1 cellular context compared by ENCODE assay signal in genomic region chr22:39528681-39529486, GRCh38.
TF ChIP-seq lines count a peak whose summit lies in the region.

No MANE protein-coding gene starts in this region.

TF ChIP-seq in HepG2, 621 proteins besides CTCF, POLR2A, EP300 and RAD21 (continued from another document):
- TF ChIP-seq ZNF710 (CRISPR knock-in tag; IDR thresholded peaks at IDR 0.05; ENCODE audit: borderline replicate concordance) (no peak), NFKBIZ (CRISPR knock-in tag; IDR thresholded peaks at IDR 0.05) (no peak), ATAD3A (CRISPR knock-in tag; IDR thresholded peaks at IDR 0.05) (no peak), PHF5A (CRISPR knock-in tag; IDR thresholded peaks at IDR 0.05; ENCODE audit: low read depth, unreplicated experiment) (peak; percentile 89), HOXA5 (CRISPR knock-in tag; IDR thresholded peaks at IDR 0.05) (peak; percentile 80; the same call in 1 of the 2 replicates), HBP1 (CRISPR knock-in tag; IDR thresholded peaks at IDR 0.05; ENCODE audit: low read depth) (peak; percentile 93), GABPB1 (CRISPR knock-in tag; IDR thresholded peaks at IDR 0.05) (peak; percentile 90), FOXA1 (IDR thresholded peaks at IDR 0.05) (no peak), FOXA1 (CRISPR knock-in tag; IDR thresholded peaks at IDR 0.05) (peak; percentile 68; the same call in 1 of the 2 replicates), ZNF646 (CRISPR knock-in tag; IDR thresholded peaks at IDR 0.05) (no peak), ZNF567 (CRISPR knock-in tag; IDR thresholded peaks at IDR 0.05; ENCODE audit: borderline replicate concordance) (peak; percentile 80; the same call in 1 of the 2 replicates), ATF1 (CRISPR knock-in tag; IDR thresholded peaks at IDR 0.05) (no peak), SRY (CRISPR knock-in tag; IDR thresholded peaks at IDR 0.05) (no peak), HOXA3 (CRISPR knock-in tag; IDR thresholded peaks at IDR 0.05) (peak; percentile 87), ZNF274 (CRISPR knock-in tag; IDR thresholded peaks at IDR 0.05) (peak; percentile 79; the same call in 1 of the 2 replicates), ZNF775 (CRISPR knock-in tag; IDR thresholded peaks at IDR 0.05; ENCODE audit: borderline replicate concordance) (no peak), MIXL1 (CRISPR knock-in tag; IDR thresholded peaks at IDR 0.05) (peak; percentile 53; the same call in 1 of the 2 replicates), ZNF331 (CRISPR knock-in tag; IDR thresholded peaks at IDR 0.05) (peak; percentile 88), ZFY (CRISPR knock-in tag; IDR thresholded peaks at IDR 0.05) (peak; percentile 69), HNRNPL (IDR thresholded peaks at IDR 0.05; ENCODE audit: low read depth, low read length) (peak; percentile 76; the same call in 1 of the 2 replicates), HDAC2 (CRISPR knock-in tag; IDR thresholded peaks at IDR 0.05) (peak; percentile 84; the same call in 1 of the 2 replicates), ZNF839 (CRISPR knock-in tag; IDR thresholded peaks at IDR 0.05; ENCODE audit: borderline replicate concordance) (peak; percentile 41; the same call in 1 of the 2 replicates), NFE2L1 (CRISPR knock-in tag; IDR thresholded peaks at IDR 0.05; ENCODE audit: borderline replicate concordance) (no peak), ZNF432 (CRISPR knock-in tag; IDR thresholded peaks at IDR 0.05; ENCODE audit: borderline replicate concordance) (no peak), ZNF75D (CRISPR knock-in tag; IDR thresholded peaks at IDR 0.05; ENCODE audit: borderline replicate concordance) (no peak), SNAPC5 (CRISPR knock-in tag; IDR thresholded peaks at IDR 0.05; ENCODE audit: borderline replicate concordance) (peak; percentile 74; the same call in 1 of the 2 replicates), STAT6 (CRISPR knock-in tag; IDR thresholded peaks at IDR 0.05; ENCODE audit: borderline replicate concordance) (peak; percentile 57; the same call in 1 of the 2 replicates), SIN3B (IDR thresholded peaks at IDR 0.05; ENCODE audit: low read length) (peak; percentile 73), TMF1 (CRISPR knock-in tag; IDR thresholded peaks at IDR 0.05; ENCODE audit: low read depth) (no peak), ZNF639 (CRISPR knock-in tag; conservative IDR thresholded peaks at IDR 0.05) (0 out of 2 replicates have a peak, but pooled peaks have one; percentile 71), ZNF782 (CRISPR knock-in tag; IDR thresholded peaks at IDR 0.05; ENCODE audit: borderline replicate concordance) (no peak; the same call in 1 of the 2 replicates), ATF4 (CRISPR knock-in tag; IDR thresholded peaks at IDR 0.05) (peak in 1 of 2 experiments; percentile 67; a peak in 1 of 4 replicates), ZNF18 (CRISPR knock-in tag; IDR thresholded peaks at IDR 0.05; ENCODE audit: insufficient replicate concordance) (no peak), JUN (CRISPR knock-in tag; IDR thresholded peaks at IDR 0.05) (no peak; the same call in 1 of the 2 replicates), SAFB2 (CRISPR knock-in tag; IDR thresholded peaks at IDR 0.05; ENCODE audit: borderline replicate concordance, low read depth) (0 out of 2 replicates have a peak, but pooled peaks have one; percentile 41), ZNF446 (CRISPR knock-in tag; IDR thresholded peaks at IDR 0.05) (0 out of 2 replicates have a peak, but pooled peaks have one; percentile 4), KAT8 (CRISPR knock-in tag; IDR thresholded peaks at IDR 0.05) (peak; percentile 76)
